Comparison of ENCODE assay signal across 11 cellular contexts in the genomic region with DNA sequence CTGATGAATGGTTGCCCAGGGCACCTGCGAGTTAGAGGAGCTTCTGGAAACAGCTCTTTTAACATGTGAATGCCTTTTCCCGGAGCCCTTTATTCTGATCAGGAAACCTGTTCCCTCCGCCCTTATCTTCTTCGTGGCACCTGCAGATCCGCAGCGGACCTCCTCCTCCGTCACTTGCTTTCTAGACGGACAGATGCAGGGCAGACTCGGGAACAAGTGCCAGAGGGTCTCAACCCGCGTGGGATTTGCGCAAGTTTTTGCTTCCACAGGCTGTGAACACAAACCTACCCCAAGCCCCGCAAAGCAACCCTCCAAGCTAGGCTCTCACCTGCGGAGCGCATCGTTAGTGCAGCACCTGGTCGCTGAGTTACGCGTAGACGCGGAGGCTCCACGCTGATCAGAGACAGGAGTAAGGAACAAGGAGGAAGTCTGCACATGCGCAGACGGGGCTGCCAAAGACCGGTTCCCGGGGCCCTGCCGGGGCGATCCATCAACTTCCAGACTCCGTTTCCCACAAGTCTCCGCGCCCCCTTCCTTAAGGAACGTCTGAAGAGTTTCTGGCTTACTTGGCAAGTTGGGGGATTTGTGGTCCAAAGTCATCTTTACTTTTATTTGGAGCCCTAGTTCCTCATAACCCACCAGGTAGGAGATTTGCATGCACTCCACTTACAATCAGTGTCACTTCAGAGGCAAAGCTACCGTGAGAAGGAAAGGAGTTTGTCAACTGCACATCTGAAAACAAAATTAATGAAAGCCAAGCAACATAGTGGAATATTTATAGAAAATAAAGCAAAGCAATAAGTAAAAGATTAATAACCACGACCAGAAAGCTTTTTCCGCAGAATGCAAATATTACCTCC. TPM values are rescaled to one million over a fixed set of nuclear protein-coding genes. Genes with fewer than 3 reads are reported as not detected.
DNase-seq lines count a peak whose midpoint lies in the region; ATAC-seq and TF ChIP-seq lines count a peak whose summit lies in the region.
"Had no signal": no experiment of that assay in that cellular context is flagged by ENCODE, and none has a peak within 500 bp of the region (broad histone marks: within the 10 kb centered on the region; RNA-seq: fewer than 3 reads in every experiment).

No MANE protein-coding gene starts in this region.

- DNase-seq in Right ventricle myocardium inferior (ENCODE audit: missing footprints) = peak; percentile 79
- DNase-seq in cardiac septum (ENCODE audit: low spot score) = no peak
- DNase-seq in endodermal cell = peak; percentile 96
- DNase-seq in SHP77 (lab: John Stamatoyannopoulos, UW) = no peak
- DNase-seq in natural killer cell treated with Interleukin-12 subunit alpha and Interleukin-12 subunit beta and Interleukin-15 and Interleukin-18, amount 100 ng/mL, for 72 hours (ENCODE audit: low spot score) = no peak

- H3K27me3 Mint-ChIP-seq in endodermal cell (ENCODE audit: insufficient read depth) = peaks cover 18% of the 10 kb centered on the region
- H3K27me3 Mint-ChIP-seq in natural killer cell treated with Interleukin-12 subunit alpha and Interleukin-12 subunit beta and Interleukin-15 and Interleukin-18, amount 100 ng/mL, for 72 hours = peaks cover 24 to 42% of the 10 kb centered on the region in 2 donors

- no peaks in the 10 kb centered on the region for H3K36me3 ChIP-seq in endodermal cell (ENCODE audit: control insufficient read depth, insufficient read depth, low read length)
- H3K36me3 ChIP-seq in muscle layer of duodenum (ENCODE audit: control insufficient read depth in 1 of 2, insufficient read depth in 2 of 2, low read length in 2 of 2) = no peaks in the 10 kb centered on the region

- no peaks in the 10 kb centered on the region for H3K27me3 ChIP-seq in endodermal cell (ENCODE audit: control insufficient read depth, insufficient read depth, low read length, poor library complexity, severe bottlenecking)
- H3K27me3 ChIP-seq in muscle layer of duodenum (ENCODE audit: low read depth, low read length) = no peaks in the 10 kb centered on the region

- intact Hi-C loops in Right ventricle myocardium inferior (cut with DNase I) (no loop called here), cardiac septum (cut with DNase I) (no loop called here)

- H3K27ac Mint-ChIP-seq in endodermal cell = no peak overlapping the region
- H3K27ac Mint-ChIP-seq in natural killer cell treated with Interleukin-12 subunit alpha and Interleukin-12 subunit beta and Interleukin-15 and Interleukin-18, amount 100 ng/mL, for 72 hours = no peak overlapping the region
- H3K27ac Mint-ChIP-seq: activated naive CD4-positive, alpha-beta T cell treated with anti-CD3 and anti-CD28 coated beads, Interleukin-2, amount 50 U/mL, for 72 hours; IgD-negative memory B cell had no signal

- H3K9ac ChIP-seq in endodermal cell (ENCODE audit: extremely low read depth, low read length, poor library complexity, severe bottlenecking) = peak overlapping the region; percentile 42

- peak overlapping the region; percentile 86 for H3K4me3 ChIP-seq in endodermal cell (ENCODE audit: low read length)
- peak overlapping the region; percentile 47 to 56 for H3K4me3 ChIP-seq in muscle layer of duodenum (ENCODE audit: low read depth in 1 of 2, low read length in 2 of 2)

- H3K27ac ChIP-seq in endodermal cell (ENCODE audit: low read depth, low read length) (no peak overlapping the region), muscle layer of duodenum (ENCODE audit: low read length) (no peak overlapping the region)
- H3K27ac ChIP-seq: C4-2B had no signal

- peaks cover 20% of the 10 kb centered on the region for H3K36me3 Mint-ChIP-seq in endodermal cell (ENCODE audit: low read depth)
- peaks cover 16% of the 10 kb centered on the region for H3K36me3 Mint-ChIP-seq in natural killer cell treated with Interleukin-12 subunit alpha and Interleukin-12 subunit beta and Interleukin-15 and Interleukin-18, amount 100 ng/mL, for 72 hours

- WGBS in endodermal cell (ENCODE audit: insufficient coverage in 1 of 2, insufficient read length in 1 of 2), 2 experiments = 14 to 24% methylated on average over 31 to 34 of the region's 35 CpGs

- peak overlapping the region; percentile 69 for H3K4me3 Mint-ChIP-seq in endodermal cell
- H3K4me3 Mint-ChIP-seq in natural killer cell treated with Interleukin-12 subunit alpha and Interleukin-12 subunit beta and Interleukin-15 and Interleukin-18, amount 100 ng/mL, for 72 hours = no peak overlapping the region

- H3K4me1 Mint-ChIP-seq in endodermal cell = peaks cover 5% of the 10 kb centered on the region
- H3K4me1 Mint-ChIP-seq in natural killer cell treated with Interleukin-12 subunit alpha and Interleukin-12 subunit beta and Interleukin-15 and Interleukin-18, amount 100 ng/mL, for 72 hours (ENCODE audit: low read depth in 2 of 2) = no peaks in the 10 kb centered on the region

- no peaks in the 10 kb centered on the region for H3K4me1 ChIP-seq in endodermal cell (ENCODE audit: control insufficient read depth, insufficient read depth, low read length)
- peaks cover 0 to 4% of the 10 kb centered on the region in 2 donors for H3K4me1 ChIP-seq in muscle layer of duodenum (ENCODE audit: control insufficient read depth in 1 of 2, insufficient read depth in 2 of 2, low read length in 2 of 2)

- TF ChIP-seq CTCF in endodermal cell (conservative IDR thresholded peaks at IDR 0.05) = no peak

- peaks cover 32% of the 10 kb centered on the region for H3K9me3 Mint-ChIP-seq in endodermal cell
- peaks cover 9% of the 10 kb centered on the region for H3K9me3 Mint-ChIP-seq in natural killer cell treated with Interleukin-12 subunit alpha and Interleukin-12 subunit beta and Interleukin-15 and Interleukin-18, amount 100 ng/mL, for 72 hours

- no peak for ATAC-seq in Right ventricle myocardium inferior
- ATAC-seq in GM18870 (IDR thresholded peaks at IDR 0.05; ENCODE audit: unreplicated experiment) = no peak
- ATAC-seq in natural killer cell treated with Interleukin-12 subunit alpha and Interleukin-12 subunit beta and Interleukin-15 and Interleukin-18, amount 100 ng/mL, for 72 hours = no peak
- no peak for ATAC-seq in GM18519 (IDR thresholded peaks at IDR 0.05; ENCODE audit: low FRiP score, unreplicated experiment)
- ATAC-seq: activated naive CD4-positive, alpha-beta T cell treated with anti-CD3 and anti-CD28 coated beads, Interleukin-2, amount 50 U/mL, for 72 hours had no signal

- peaks cover 35% of the 10 kb centered on the region for H3K9me3 ChIP-seq in endodermal cell (ENCODE audit: control insufficient read depth, low read length)
- peaks cover 0 to 5% of the 10 kb centered on the region in 2 donors for H3K9me3 ChIP-seq in muscle layer of duodenum (ENCODE audit: control insufficient read depth in 1 of 2, low read length in 2 of 2)

RNA-seq across cellular contexts. Expression of a gene that starts 52.7 kb away (rescaled TPM):
- 38.7 TPM for total RNA-seq in Right ventricle myocardium inferior
- 35.0 TPM for total RNA-seq in cardiac septum
- 10 to 100 TPM; 44.8 to 52.8 TPM for total RNA-seq in endodermal cell
- 47.4 TPM for polyA plus RNA-seq in endodermal cell (2013, experiment 1 of 2)
- 46.7 TPM for polyA plus RNA-seq in endodermal cell (2013, experiment 2 of 2)
- 100 to 1,000 TPM in 1 of 2 donors, 10 to 100 TPM in 1; 92.3 to 100 TPM for total RNA-seq in natural killer cell treated with Interleukin-12 subunit alpha and Interleukin-12 subunit beta and Interleukin-15 and Interleukin-18, amount 100 ng/mL, for 72 hours

RNA-seq across cellular contexts. Expression of a gene that starts 54.2 kb away (rescaled TPM):
- 0.57 TPM for total RNA-seq in Right ventricle myocardium inferior
- 1.2 TPM for total RNA-seq in cardiac septum
- total RNA-seq in endodermal cell = 10 to 100 TPM; 21.1 to 31.7 TPM
- 20.5 TPM for polyA plus RNA-seq in endodermal cell (2013, experiment 1 of 2)
- polyA plus RNA-seq in endodermal cell (2013, experiment 2 of 2) = 18.4 TPM
- total RNA-seq in natural killer cell treated with Interleukin-12 subunit alpha and Interleukin-12 subunit beta and Interleukin-15 and Interleukin-18, amount 100 ng/mL, for 72 hours = under 1 TPM; 0.70 to 0.78 TPM
- polyA plus RNA-seq: IgD-negative memory B cell had no signal

Comparison
In these comparisons a context has a peak if more than half of its experiments do, and no peak if none do; other contexts are left out.
1. DNase-seq: peak in Right ventricle myocardium inferior (single experiment) and endodermal cell (single experiment); none in cardiac septum (single experiment), SHP77 (0 of 2) and natural killer cell treated with Interleukin-12 subunit alpha and Interleukin-12 subunit beta and Interleukin-15 and Interleukin-18, amount 100 ng/mL, for 72 hours (single experiment).